ENCODE assay signal across 12 cellular contexts in the genomic region with DNA sequence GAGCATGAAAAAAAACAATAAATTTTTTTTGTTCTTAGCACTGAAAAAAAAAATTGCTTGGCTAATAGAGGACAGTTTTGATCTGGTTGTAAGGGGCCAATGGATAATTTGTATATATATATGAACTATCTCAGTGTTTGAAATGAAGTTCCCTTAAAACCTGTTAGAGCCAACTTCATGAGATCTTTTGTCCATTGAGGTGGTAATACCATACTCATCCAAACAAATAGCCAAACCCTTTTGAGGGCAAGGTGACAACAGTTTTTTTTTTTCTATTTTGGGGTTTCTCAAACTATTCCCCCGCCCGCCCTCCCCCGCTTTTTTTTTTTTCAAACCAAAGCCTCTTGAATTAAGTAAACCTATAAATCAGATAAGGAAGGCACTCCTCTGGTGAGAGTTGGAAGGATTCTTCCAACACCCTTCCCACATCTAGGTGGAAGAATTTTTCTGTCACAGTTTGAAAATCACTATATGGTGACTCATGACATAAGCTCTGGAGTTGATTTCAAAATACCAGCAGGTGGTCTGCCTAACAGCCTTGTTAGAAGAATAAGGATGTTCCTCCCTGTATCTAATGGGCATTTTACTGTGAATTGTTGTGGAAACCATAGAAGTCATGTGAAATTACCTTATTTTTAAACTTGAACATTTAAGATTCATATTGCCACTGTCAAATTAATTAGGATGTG. TPM values are rescaled to one million over a fixed set of nuclear protein-coding genes. Genes with fewer than 3 reads are reported as not detected.
A peak's percentile ranks its signal among the peaks of the same experiment; 100 is the strongest.
DNase-seq lines count a peak whose midpoint lies in the region; ATAC-seq and TF ChIP-seq lines count a peak whose summit lies in the region.
"Had no signal": no experiment of that assay in that cellular context is flagged by ENCODE, and none has a peak within 500 bp of the region (broad histone marks: within the 10 kb centered on the region; RNA-seq: fewer than 3 reads in every experiment).

No MANE protein-coding gene starts in this region.

- ATAC-seq in sciatic nerve = no peak
- no peak for ATAC-seq in GM18907 (IDR thresholded peaks at IDR 0.05; ENCODE audit: unreplicated experiment)
- ATAC-seq: heart right ventricle had no signal

- no peak for TF ChIP-seq POLR2A in Peyer's patch (IDR thresholded peaks at IDR 0.05)

- DNase-seq in EL = peak; percentile 74
- DNase-seq in LHCN-M2 (ENCODE audit: low read depth) = peak; percentile 85
- peak; percentile 86 for DNase-seq in astrocyte of the cerebellum (ENCODE audit: low read depth)
- peak; percentile 97 for DNase-seq in mesendoderm
- DNase-seq in hepatic stellate cell (ENCODE audit: low spot score) = no peak
- DNase-seq in Peyer's patch = no peak
- no peak for DNase-seq in sciatic nerve (ENCODE audit: low spot score)
- DNase-seq: cortex of kidney, heart right ventricle, NCI-H510A treated with DMSO at 0.1 percent for 48 hours, T-helper 9 cell had no signal

- H3K4me1 ChIP-seq in mesendoderm (ENCODE audit: control insufficient read depth, low read depth, low read length) (no peaks in the 10 kb centered on the region), Peyer's patch (peaks cover 0 to 38% (median 5%) of the 10 kb centered on the region in 4 donors)

- no peaks in the 10 kb centered on the region for H3K9me3 ChIP-seq in Peyer's patch
- H3K9me3 ChIP-seq: heart right ventricle had no signal

- no peak overlapping the region for H2BK15ac ChIP-seq in mesendoderm (replicated peaks; ENCODE audit: low read depth)

- no CpG with 5 or more reads among the region's 3 CpGs for WGBS in mesendoderm (ENCODE audit: extremely low coverage, insufficient coverage, low lambda C conversion rate)

- H3K23ac ChIP-seq in mesendoderm (ENCODE audit: low read length) = no peak overlapping the region

- TF ChIP-seq CTCF in astrocyte of the cerebellum (IDR thresholded peaks at IDR 0.05; ENCODE audit: low read depth, low read length, missing control alignments) = no peak
- no peak for TF ChIP-seq CTCF in Peyer's patch (IDR thresholded peaks at IDR 0.05)

- in situ Hi-C loops in astrocyte of the cerebellum (cut with HindIII; ENCODE audit: low sequenced_read_pairs) = no loop called here

- no peak overlapping the region for H3K4me3 ChIP-seq in astrocyte of the cerebellum (ENCODE audit: low read depth, low read length)
- no peak overlapping the region for H3K4me3 ChIP-seq in mesendoderm (ENCODE audit: low read length)
- no peak overlapping the region for H3K4me3 ChIP-seq in Peyer's patch
- H3K4me3 ChIP-seq: heart right ventricle had no signal

- H2AK5ac ChIP-seq in mesendoderm (ENCODE audit: low read length) = no peak overlapping the region

- H3K79me2 ChIP-seq in mesendoderm (ENCODE audit: control insufficient read depth, insufficient read depth, low read length) = peaks cover 25% of the 10 kb centered on the region

- no peak overlapping the region for H3K4me2 ChIP-seq in mesendoderm (ENCODE audit: low read length)

- H4K5ac ChIP-seq in mesendoderm (ENCODE audit: low read length) = no peak overlapping the region

- intact Hi-C loops in sciatic nerve (cut with DNase I) = no loop called here

- no peak overlapping the region for H3K56ac ChIP-seq in mesendoderm (ENCODE audit: low read length)

- no peak overlapping the region for H4K8ac ChIP-seq in mesendoderm (ENCODE audit: low read depth, low read length)

- no peak overlapping the region for H3K18ac ChIP-seq in mesendoderm (ENCODE audit: low read length)

- H3K27ac ChIP-seq in mesendoderm (ENCODE audit: low read depth, low read length) = no peak overlapping the region
- H3K27ac ChIP-seq in Peyer's patch = no peak overlapping the region
- H3K27ac ChIP-seq: heart right ventricle had no signal

- H3K9ac ChIP-seq in mesendoderm (ENCODE audit: low read length) = no peak overlapping the region

- no peak overlapping the region for H2BK120ac ChIP-seq in mesendoderm (ENCODE audit: low read depth, low read length)

- no peak overlapping the region for H2BK5ac ChIP-seq in mesendoderm (ENCODE audit: low read length)

- H3K27me3 ChIP-seq in mesendoderm (ENCODE audit: insufficient read depth, low read length, poor library complexity) (no peaks in the 10 kb centered on the region), Peyer's patch (no peaks in the 10 kb centered on the region)
- H3K27me3 ChIP-seq: heart right ventricle had no signal

- H3K36me3 ChIP-seq in mesendoderm (ENCODE audit: control insufficient read depth, insufficient read depth, low read length) (no peaks in the 10 kb centered on the region), Peyer's patch (peaks cover 0 to 19% (median 0%) of the 10 kb centered on the region in 3 donors)

- H3K4ac ChIP-seq in mesendoderm (ENCODE audit: low read depth, low read length) = no peak overlapping the region

- no peaks in the 10 kb centered on the region for H3K79me1 ChIP-seq in mesendoderm (ENCODE audit: low read length)

RNA-seq across cellular contexts. Expression of a gene that starts 10.2 kb away (rescaled TPM):
- 30.0 and 36.3 TPM in 2 replicates for total RNA-seq in LHCN-M2 (2014; rRNA removed)
- 8.3 TPM for polyA plus RNA-seq in LHCN-M2 (2012)
- 28.2 TPM for polyA plus RNA-seq in mesendoderm (2013, experiment 1 of 2)
- 29.9 TPM for polyA plus RNA-seq in mesendoderm (2013, experiment 2 of 2)
- total RNA-seq in Peyer's patch = 100 to 1,000 TPM; 113 to 123 (median 115) TPM
- total RNA-seq in sciatic nerve = 193 TPM

Comparison
In these comparisons a context has a peak if more than half of its experiments do, and no peak if none do; other contexts are left out.
1. DNase-seq: peak in EL (single experiment), LHCN-M2 (single experiment), astrocyte of the cerebellum (single experiment) and mesendoderm (single experiment); none in hepatic stellate cell (single experiment), Peyer's patch (0 of 3) and sciatic nerve (single experiment).